ENCODE assay signal across 8 cellular contexts in the genomic region with DNA sequence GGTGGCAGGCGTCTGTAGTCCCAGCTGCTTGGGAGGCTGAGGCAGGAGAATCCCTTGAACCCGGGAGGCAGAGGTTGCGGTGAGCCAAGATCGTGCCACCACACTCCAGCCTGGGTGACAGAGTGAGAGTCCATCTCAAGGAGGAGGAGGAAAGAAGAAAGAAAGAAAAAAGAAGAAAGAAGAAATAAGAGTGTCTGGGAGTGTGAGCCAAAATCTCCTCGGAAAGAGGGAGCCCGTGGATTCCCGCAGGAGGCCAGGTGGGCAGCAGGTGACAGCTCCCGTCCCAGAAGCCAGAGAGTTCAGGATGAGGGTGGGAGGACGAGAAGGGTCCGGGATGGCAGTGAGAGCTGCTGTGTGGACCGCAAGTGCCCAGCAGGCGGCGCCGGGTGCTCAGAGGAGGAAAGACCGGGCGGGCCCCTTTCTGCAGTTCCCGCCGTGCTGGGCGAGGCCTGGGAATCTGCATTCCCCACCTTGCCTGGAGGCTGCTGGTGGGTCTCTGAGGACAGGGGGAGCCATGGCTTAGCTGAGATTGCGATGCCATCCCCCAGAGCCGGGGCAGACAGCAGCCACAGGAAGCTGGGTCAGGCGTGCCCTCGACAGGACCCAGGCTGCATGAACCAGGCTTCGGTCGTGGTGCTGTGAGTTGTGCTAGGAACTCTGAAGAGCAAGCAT. TPM values are rescaled to one million over a fixed set of nuclear protein-coding genes. Genes with fewer than 3 reads are reported as not detected.
DNase-seq lines count a peak whose midpoint lies in the region; ATAC-seq, FAIRE-seq and TF ChIP-seq lines count a peak whose summit lies in the region.

No MANE protein-coding gene starts in this region.

- peaks cover 6% of the 10 kb centered on the region for H3K4me1 Mint-ChIP-seq in CD8-positive, alpha-beta T cell (ENCODE audit: low read depth)
- no peaks in the 10 kb centered on the region; the same call in 2 of the 3 replicates for H3K4me1 Mint-ChIP-seq in GM23338

- H3K9me3 ChIP-seq in CD8-positive, alpha-beta T cell (ENCODE audit: low read length) = no peaks in the 10 kb centered on the region
- peaks cover 4 to 5% of the 10 kb centered on the region in 2 donors for H3K9me3 ChIP-seq in breast epithelium
- no peaks in the 10 kb centered on the region for H3K9me3 ChIP-seq in kidney (ENCODE audit: control insufficient read depth in 1 of 2, low read length in 2 of 2)

- H3K4me3 Mint-ChIP-seq in CD8-positive, alpha-beta T cell = no peak overlapping the region
- H3K4me3 Mint-ChIP-seq in GM23338 = no peak overlapping the region

- H3F3A ChIP-seq in GM23338 (replicated peaks; ENCODE audit: low read depth) = no peaks in the 10 kb centered on the region

- CTCF ChIA-PET in CD8-positive, alpha-beta T cell (lab: Charles Lee) = interaction anchor here (0.6 to 11.4 kb wide), 19 partner anchors 10 to 220 kb away, joined by 3 to 264 read pairs (median 5); no protein-coding TSS in a partner anchor

- peaks cover 8% of the 10 kb centered on the region for H3K4me1 ChIP-seq in CD8-positive, alpha-beta T cell (ENCODE audit: insufficient read depth, low read length)
- H3K4me1 ChIP-seq in GM23338 (ENCODE audit: insufficient read depth) = no peaks in the 10 kb centered on the region
- H3K4me1 ChIP-seq in breast epithelium = no peaks in the 10 kb centered on the region
- peaks cover 3 to 5% of the 10 kb centered on the region in 2 donors for H3K4me1 ChIP-seq in kidney (ENCODE audit: control insufficient read depth in 1 of 2, insufficient read depth in 1 of 2, low read depth in 1 of 2, low read length in 2 of 2)

- no peak overlapping the region for H3K4me3 ChIP-seq in CD8-positive, alpha-beta T cell (ENCODE audit: low read depth, low read length)
- H3K4me3 ChIP-seq in GM23338 (no peak overlapping the region), breast epithelium (no peak overlapping the region), kidney (ENCODE audit: low read length in 2 of 2) (no peak overlapping the region)

- H3K9me2 ChIP-seq in GM23338 (ENCODE audit: insufficient read depth) = no peaks in the 10 kb centered on the region

- H3K27me3 Mint-ChIP-seq in CD8-positive, alpha-beta T cell (ENCODE audit: low read depth) = peaks cover 21% of the 10 kb centered on the region
- H3K27me3 Mint-ChIP-seq in GM23338 (ENCODE audit: insufficient read depth, low read depth, poor library complexity) = peaks cover 21% of the 10 kb centered on the region

- intact Hi-C loops in CD8-positive, alpha-beta T cell (cut with DNase I, micrococcal nuclease) = loop anchor here (1.0 kb wide), 2 partner anchors 38 to 48 kb away; no protein-coding TSS in a partner anchor
- intact Hi-C loops in breast epithelium (cut with DNase I; ENCODE audit: low total_unique reads) (no loop called here), kidney (cut with DNase I) (no loop called here)

- TF ChIP-seq CTCF in CD8-positive, alpha-beta T cell (IDR thresholded peaks at IDR 0.05) = peak; percentile 87
- TF ChIP-seq CTCF in GM23338 (conservative IDR thresholded peaks at IDR 0.05; ENCODE audit: low read depth in 2 of 2) = peak; percentile 71 to 95
- TF ChIP-seq CTCF in breast epithelium (IDR thresholded peaks at IDR 0.05) = peak; percentile 47 to 72 (median 70)
- TF ChIP-seq CTCF in kidney (IDR thresholded peaks at IDR 0.05; ENCODE audit: borderline replicate concordance, extremely low read depth, insufficient read depth) = peak; percentile 80

- POLR2A ChIA-PET in CD8-positive, alpha-beta T cell (lab: Charles Lee) = interaction anchor here (2.2 kb wide), 1 partner anchor 39 kb away, joined by 11 read pairs; no protein-coding TSS in a partner anchor

- DNase-seq in CD8-positive, alpha-beta T cell = peak; percentile 37 to 83 (median 66)
- DNase-seq in GM23338 (ENCODE audit: low spot score) (peak; percentile 94), NCI-H2171 treated with DMSO at 0.1 percent for 48 hours (lab: John Stamatoyannopoulos, UW) (peak; percentile 65), breast epithelium (ENCODE audit: low spot score in 2 of 2) (no peak), kidney (peak; percentile 86)
- DNase-seq in activated CD4-positive, CD25-positive, alpha-beta regulatory T cell (lab: John Stamatoyannopoulos, UW) = peak; percentile 46 to 61 (median 54)
- DNase-seq in stimulated activated CD4-positive, alpha-beta T cell treated with anti-CD3 and anti-CD28 coated beads, TNF-alpha, amount 100 ng/mL, for 1 hour (ENCODE audit: low read depth in 3 of 3, low spot score in 1 of 3) = peak; percentile 11 to 56 (median 41)

- no peak for FAIRE-seq in kidney (lab: Jason Lieb, UNC)

- H3K36me3 Mint-ChIP-seq in CD8-positive, alpha-beta T cell = no peaks in the 10 kb centered on the region
- no peaks in the 10 kb centered on the region; the same call in 2 of the 3 replicates for H3K36me3 Mint-ChIP-seq in GM23338 (ENCODE audit: low read depth)

- H3K9ac ChIP-seq in kidney (ENCODE audit: low read length in 2 of 2) = no peak overlapping the region

- H3K9me3 Mint-ChIP-seq in CD8-positive, alpha-beta T cell = no peaks in the 10 kb centered on the region
- H3K9me3 Mint-ChIP-seq in GM23338 = peaks cover 4% of the 10 kb centered on the region; the same call in 1 of the 3 replicates

- H3K4me2 ChIP-seq in GM23338 = no peak overlapping the region

- no peaks in the 10 kb centered on the region for H3K27me3 ChIP-seq in CD8-positive, alpha-beta T cell (ENCODE audit: insufficient read depth, low read length)
- no peaks in the 10 kb centered on the region for H3K27me3 ChIP-seq in GM23338 (ENCODE audit: insufficient read depth)
- peaks cover 0 to 8% of the 10 kb centered on the region in 2 donors for H3K27me3 ChIP-seq in breast epithelium

- ATAC-seq in CD8-positive, alpha-beta T cell = peak; percentile 87
- ATAC-seq in GM23338 (peak; percentile 95), GM21367 (IDR thresholded peaks at IDR 0.05; ENCODE audit: unreplicated experiment) (no peak)

- H3K36me3 ChIP-seq in CD8-positive, alpha-beta T cell (ENCODE audit: insufficient read depth, low read length) = no peaks in the 10 kb centered on the region
- H3K36me3 ChIP-seq in GM23338 (ENCODE audit: insufficient read depth) (no peaks in the 10 kb centered on the region), breast epithelium (no peaks in the 10 kb centered on the region), kidney (ENCODE audit: control insufficient read depth in 1 of 2, insufficient read depth in 2 of 2, low read length in 2 of 2) (no peaks in the 10 kb centered on the region)

- no peak overlapping the region for H3K27ac Mint-ChIP-seq in CD8-positive, alpha-beta T cell
- H3K27ac Mint-ChIP-seq in GM23338 = no peak overlapping the region

- no peaks in the 10 kb centered on the region for H3K79me2 ChIP-seq in GM23338 (replicated peaks; ENCODE audit: insufficient read depth)

- no peak overlapping the region; the same call in 1 of the 2 replicates for H2AFZ ChIP-seq in GM23338

- no peak overlapping the region for H3K27ac ChIP-seq in CD8-positive, alpha-beta T cell (ENCODE audit: low read depth, low read length)
- H3K27ac ChIP-seq in GM23338 (ENCODE audit: low read depth) (no peak overlapping the region), breast epithelium (no peak overlapping the region), kidney (ENCODE audit: low read depth in 2 of 2, low read length in 2 of 2) (no peak overlapping the region)

- H4K20me1 ChIP-seq in GM23338 (replicated peaks; ENCODE audit: insufficient read depth) = no peaks in the 10 kb centered on the region

- TF ChIP-seq POLR2A in breast epithelium (IDR thresholded peaks at IDR 0.05) = no peak

TF ChIP-seq in GM23338, 12 proteins besides CTCF, POLR2A, EP300 and RAD21:
- TF ChIP-seq STAT1 (IDR thresholded peaks at IDR 0.05; ENCODE audit: unreplicated experiment) (no peak), EZH2phosphoT487 (IDR thresholded peaks at IDR 0.05; ENCODE audit: unreplicated experiment) (no peak)
TF ChIP-seq in GM23338: peak in this region for 0.

RNA-seq across cellular contexts. Expression of a gene that starts 17.1 kb away (rescaled TPM):
- total RNA-seq in CD8-positive, alpha-beta T cell = under 1 TPM; 0.47 to 0.54 TPM
- total RNA-seq in GM23338 (2014; rRNA removed; shearing (Covaris generic)) = 0.73 and 1.6 TPM in 2 replicates
- polyA plus RNA-seq in GM23338 (2016; fragmentation: Nextera tagmentation; extraction: Ambion mirVana) (2.0 and 4.5 TPM in 2 replicates), kidney (ENCODE audit: insufficient read depth, low read depth, low replicate concordance) (not detected)
- total RNA-seq in breast epithelium (under 1 TPM; 0.16 to 0.88 (median 0.33) TPM), kidney (0.16 TPM)

RNA-seq across cellular contexts. Expression of a gene that starts 39.1 kb away (rescaled TPM):
- 10 to 100 TPM in 1 of 2 experiments, 1 to 10 TPM in 1; 8.4 to 10.1 TPM for total RNA-seq in CD8-positive, alpha-beta T cell
- 113 and 126 TPM in 2 replicates for total RNA-seq in GM23338 (2014; rRNA removed; shearing (Covaris generic))
- polyA plus RNA-seq in GM23338 (2016; fragmentation: Nextera tagmentation; extraction: Ambion mirVana) (59.6 and 62.3 TPM in 2 replicates), kidney (ENCODE audit: insufficient read depth, low read depth, low replicate concordance) (22.5 TPM)
- total RNA-seq in breast epithelium (10 to 100 TPM; 11.6 to 17.9 (median 17.4) TPM), kidney (55.0 TPM)

Comparison
In these comparisons a context has a peak if more than half of its experiments do, and no peak if none do; other contexts are left out.
1. DNase-seq: peak in CD8-positive, alpha-beta T cell (7 of 7), GM23338 (single experiment), NCI-H2171 treated with DMSO at 0.1 percent for 48 hours (single experiment), activated CD4-positive, CD25-positive, alpha-beta regulatory T cell (4 of 4), kidney (single experiment) and stimulated activated CD4-positive, alpha-beta T cell treated with anti-CD3 and anti-CD28 coated beads, TNF-alpha, amount 100 ng/mL, for 1 hour (3 of 3); none in breast epithelium (0 of 2).
2. intact Hi-C loops: an anchor here in CD8-positive, alpha-beta T cell (1.0 kb wide); none called in breast epithelium and kidney.
3. Peak in every context shown above with its lines, with median percentiles within 50 percentile points of each other: CTCF ChIP-seq.